ENCODE assay signal across 26 cellular contexts in the genomic region with DNA sequence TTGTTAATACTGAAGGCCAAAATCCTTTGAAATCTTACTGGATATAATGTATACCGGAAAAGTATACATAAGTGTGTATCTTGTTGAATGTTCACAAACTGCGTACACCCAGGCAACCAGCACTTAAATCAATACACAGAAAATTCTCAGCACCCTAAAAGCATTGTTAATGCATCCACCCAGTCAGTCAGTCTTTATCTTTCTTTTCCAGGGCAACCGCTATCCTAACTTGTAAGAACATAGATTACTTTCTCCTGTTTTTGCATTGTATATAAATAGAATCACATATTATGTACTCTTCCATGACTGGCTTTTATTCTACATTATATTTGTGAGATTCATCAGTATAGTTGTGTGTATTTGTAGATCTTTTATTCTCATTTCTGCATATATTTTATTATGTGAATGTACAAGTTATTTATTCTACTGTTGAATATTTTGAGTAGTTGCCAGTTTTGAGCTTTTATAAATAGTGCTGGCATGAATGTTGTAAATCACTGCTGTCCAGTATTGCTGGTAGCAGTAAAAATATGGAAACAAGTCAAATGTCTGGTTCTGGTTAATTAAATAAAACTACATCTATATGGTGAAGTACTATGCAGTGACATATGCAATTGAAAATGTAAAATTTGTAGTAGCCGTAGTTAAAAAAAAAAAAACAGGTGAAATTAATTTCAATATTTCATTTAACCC.
A peak's percentile ranks its signal among the peaks of the same experiment; 100 is the strongest.
DNase-seq lines count a peak whose midpoint lies in the region; ATAC-seq, FAIRE-seq and TF ChIP-seq lines count a peak whose summit lies in the region.
"Had no signal": no experiment of that assay in that cellular context is flagged by ENCODE, and none has a peak within 500 bp of the region (broad histone marks: within the 10 kb centered on the region; RNA-seq: fewer than 3 reads in every experiment).

No MANE protein-coding gene starts in this region.

- no peaks in the 10 kb centered on the region for H4K20me1 ChIP-seq in SK-N-SH (ENCODE audit: insufficient read depth)

- intact Hi-C loops in right cardiac atrium (cut with DNase I): no loop called here

- peaks cover 5% of the 10 kb centered on the region; the same call in 1 of the 2 replicates for H3K79me2 ChIP-seq in SK-N-SH (ENCODE audit: insufficient read depth)

- H3F3A ChIP-seq in SK-N-SH (replicated peaks; ENCODE audit: insufficient read depth): peaks cover 16% of the 10 kb centered on the region

- H3K9me2 ChIP-seq in SK-N-SH: no peaks in the 10 kb centered on the region

- TF ChIP-seq RAD21 in SK-N-SH (IDR thresholded peaks at IDR 0.05; ENCODE audit: low read length): no peak

- H3K4me1 ChIP-seq in cardiac muscle cell (ENCODE audit: low read depth) (peaks cover 14% of the 10 kb centered on the region), right cardiac atrium (ENCODE audit: control insufficient read depth, insufficient read depth, low read length) (no peaks in the 10 kb centered on the region), SK-N-SH (ENCODE audit: control insufficient read depth in 1 of 2, insufficient read depth in 2 of 2, low read depth in 1 of 2, low read length in 1 of 2) (peaks cover 0 to 5% of the 10 kb centered on the region in 2 experiments; a peak in 2 of 4 replicates)
- H3K4me1 ChIP-seq: BE2C had no signal

- no peak for ATAC-seq in right cardiac atrium
- ATAC-seq in GM19467 (IDR thresholded peaks at IDR 0.05; ENCODE audit: unreplicated experiment): no peak
- ATAC-seq: A549 had no signal

- CTCF ChIA-PET in SK-N-SH (lab: Yijun Ruan, JAX): interaction anchor here (0.6 to 1.7 kb wide), 2 partner anchors 22 to 82 kb away, joined by 4 to 7 read pairs; no protein-coding TSS in a partner anchor

- TF ChIP-seq EP300 in SK-N-SH (IDR thresholded peaks at IDR 0.05; ENCODE audit: borderline replicate concordance in 1 of 2, low read depth in 1 of 2, low read length in 1 of 2): peak in 1 of 2 experiments; percentile 21; a peak in 1 of 4 replicates

- H3K9ac ChIP-seq in SK-N-SH: no peak overlapping the region
- H3K9ac ChIP-seq: BLaER1 treated with 17β-estradiol and CSF1 and Interleukin-3, amounts not matched to agents 10 nM and 100 nM; GM23248 had no signal

- H3K4me3 ChIP-seq in cardiac muscle cell (no peak overlapping the region), right cardiac atrium (ENCODE audit: low read length) (no peak overlapping the region), SK-N-SH (ENCODE audit: low read depth in 2 of 2, low read length in 1 of 2) (no peak overlapping the region)
- H3K4me3 ChIP-seq: A549; BLaER1 treated with 17β-estradiol and CSF1 and Interleukin-3, amounts not matched to agents 10 nM and 100 nM; GM23248 had no signal

- H3K9me3 ChIP-seq in cardiac muscle cell (ENCODE audit: low read depth): no peaks in the 10 kb centered on the region
- no peaks in the 10 kb centered on the region for H3K9me3 ChIP-seq in right cardiac atrium (ENCODE audit: control insufficient read depth, low read length)
- no peaks in the 10 kb centered on the region for H3K9me3 ChIP-seq in SK-N-SH
- H3K9me3 ChIP-seq: A549; BE2C; BLaER1 treated with 17β-estradiol and CSF1 and Interleukin-3, amounts not matched to agents 10 nM and 100 nM had no signal

- H3K27ac ChIP-seq in cardiac muscle cell: peak overlapping the region; percentile 63
- no peak overlapping the region for H3K27ac ChIP-seq in right cardiac atrium (ENCODE audit: low read length)
- peak overlapping the region in 1 of 2 experiments; percentile 75; a peak in 2 of 4 replicates for H3K27ac ChIP-seq in SK-N-SH (ENCODE audit: low read depth in 2 of 2, low read length in 1 of 2)
- H3K27ac ChIP-seq: A549; BLaER1 treated with 17β-estradiol and CSF1 and Interleukin-3, amounts not matched to agents 10 nM and 100 nM; GM23248 had no signal

- no peak overlapping the region for H3K4me2 ChIP-seq in SK-N-SH
- H3K4me2 ChIP-seq: A549; BLaER1 treated with 17β-estradiol and CSF1 and Interleukin-3, amounts not matched to agents 10 nM and 100 nM had no signal

- H2AFZ ChIP-seq in SK-N-SH (ENCODE audit: low read depth): no peak overlapping the region
- H2AFZ ChIP-seq: GM23248 had no signal

- POLR2A ChIA-PET in SK-N-SH (lab: Yijun Ruan, JAX): no interaction called here

- in situ Hi-C loops in G401 (cut with HindIII; ENCODE audit: low sequenced_read_pairs): no loop called here

- H3K27me3 ChIP-seq in cardiac muscle cell (no peaks in the 10 kb centered on the region), right cardiac atrium (ENCODE audit: control insufficient read depth, insufficient read depth) (no peaks in the 10 kb centered on the region), SK-N-SH (ENCODE audit: insufficient read depth) (no peaks in the 10 kb centered on the region)
- H3K27me3 ChIP-seq: BE2C; BLaER1 treated with 17β-estradiol and CSF1 and Interleukin-3, amounts not matched to agents 10 nM and 100 nM had no signal

- H3K36me3 ChIP-seq in cardiac muscle cell (peaks cover 37% of the 10 kb centered on the region), SK-N-SH (replicated peaks in 1 of 2; ENCODE audit: control insufficient read depth in 1 of 2, insufficient read depth in 2 of 2, low read length in 1 of 2) (peaks cover 49 to 83% of the 10 kb centered on the region in 2 experiments)
- H3K36me3 ChIP-seq: BE2C had no signal

- FAIRE-seq in islet of Langerhans (lab: Jason Lieb, UNC): peak; percentile 60
- FAIRE-seq: A549, D721Med, GM12891, GM18507, H1 had no signal

- no peak for DNase-seq in cardiac muscle cell (ENCODE audit: low read depth in 1 of 2, low spot score in 1 of 2)
- no peak for DNase-seq in right cardiac atrium
- DNase-seq in G401 (ENCODE audit: low spot score): peak; percentile 10
- DNase-seq in SK-N-SH: peak; percentile 39
- no peak for DNase-seq in NCI-H187 (lab: John Stamatoyannopoulos, UW)
- DNase-seq: 8988T; ACHN; AML-193; BE2C; CD4-positive, alpha-beta T cell; CD8-positive, alpha-beta memory T cell; DMS 273 treated with DMSO at 0.1 percent for 48 hours; DMS79; EL; GF-D8; GM23248; H7; HCEC 1CT had no signal

- TF ChIP-seq CTCF in cardiac muscle cell (IDR thresholded peaks at IDR 0.05; ENCODE audit: low read depth, low read length) (no peak), SK-N-SH (IDR thresholded peaks at IDR 0.05) (no peak)

- WGBS in right cardiac atrium: 67% methylated on average over 4 of the region's 4 CpGs
- WGBS in SK-N-SH (ENCODE audit: low lambda C conversion rate): 86% methylated on average over 4 of the region's 4 CpGs

TF ChIP-seq in SK-N-SH, 30 proteins besides CTCF, POLR2A, EP300 and RAD21:
- TF ChIP-seq CHD2 (IDR thresholded peaks at IDR 0.05; ENCODE audit: low read length, partially characterized antibody) (no peak), RCOR1 (IDR thresholded peaks at IDR 0.05; ENCODE audit: low read length) (peak; percentile 59; the same call in 1 of the 2 replicates)

Comparison
In these comparisons a context has a peak if more than half of its experiments do, and no peak if none do; other contexts are left out.
1. DNase-seq: peak in G401 (single experiment) and SK-N-SH (single experiment); none in cardiac muscle cell (0 of 2), right cardiac atrium (0 of 3) and NCI-H187 (0 of 2).